ENCODE assay signal across 1 cellular context in the genomic region with DNA sequence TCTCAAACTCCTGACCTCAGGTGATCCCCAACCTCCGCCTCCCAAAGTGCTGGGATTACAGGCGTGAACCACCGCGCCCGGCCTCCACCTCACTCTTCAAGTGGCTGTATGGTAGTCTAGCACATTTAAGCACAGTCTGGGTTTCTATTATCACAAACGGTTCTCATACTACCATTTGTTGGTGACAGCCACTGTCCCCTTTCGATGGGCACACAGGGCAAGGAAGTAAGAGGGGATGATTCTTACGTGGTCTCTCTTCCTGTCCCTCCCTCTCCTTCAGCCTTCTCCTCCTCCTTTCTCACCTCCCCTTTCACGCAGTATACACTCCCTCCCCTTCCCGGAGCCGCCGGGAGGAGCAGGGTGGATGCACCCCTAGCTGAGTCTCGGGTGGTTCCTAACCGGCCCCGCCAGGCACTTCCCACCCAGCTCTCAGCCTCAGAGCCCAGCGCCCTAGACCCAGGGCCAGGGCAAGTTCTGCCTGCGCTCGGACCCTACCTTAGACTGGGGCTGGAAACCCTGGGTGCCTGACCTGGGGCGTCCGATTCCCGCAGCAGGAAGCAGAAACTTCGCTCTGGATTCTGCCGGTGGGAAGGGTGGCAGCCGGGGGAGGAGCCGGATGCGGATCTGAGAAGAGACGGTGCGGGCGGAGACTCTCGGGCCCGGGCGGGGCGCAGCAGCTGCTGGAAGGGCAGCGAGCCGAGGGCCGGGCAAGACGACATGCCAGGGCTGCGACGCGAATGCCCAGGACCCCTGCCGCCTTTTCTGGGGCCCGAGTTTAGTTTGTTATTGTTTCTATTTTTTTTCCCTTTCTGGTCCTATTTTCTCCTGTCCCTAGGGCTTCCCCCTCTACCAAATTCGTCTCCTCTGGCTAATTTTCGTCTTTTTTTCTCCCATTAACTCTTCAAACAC.
TF ChIP-seq lines count a peak whose summit lies in the region.

A gene (minus strand): TSS at position 626 of the 909 bp plus-strand sequence. CDS start 5,062 bp downstream, outside the sequence.

TF ChIP-seq in GM12878, 131 proteins besides CTCF, POLR2A, EP300 and RAD21 (continued from another document):
- TF ChIP-seq, protein P1, sequence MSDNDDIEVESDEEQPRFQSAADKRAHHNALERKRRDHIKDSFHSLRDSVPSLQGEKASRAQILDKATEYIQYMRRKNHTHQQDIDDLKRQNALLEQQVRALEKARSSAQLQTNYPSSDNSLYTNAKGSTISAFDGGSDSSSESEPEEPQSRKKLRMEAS (IDR thresholded peaks at IDR 0.05; ENCODE audit: low read depth, low read length) = peak; percentile 55; the same call in 1 of the 2 replicates
- TF ChIP-seq, protein P2, sequence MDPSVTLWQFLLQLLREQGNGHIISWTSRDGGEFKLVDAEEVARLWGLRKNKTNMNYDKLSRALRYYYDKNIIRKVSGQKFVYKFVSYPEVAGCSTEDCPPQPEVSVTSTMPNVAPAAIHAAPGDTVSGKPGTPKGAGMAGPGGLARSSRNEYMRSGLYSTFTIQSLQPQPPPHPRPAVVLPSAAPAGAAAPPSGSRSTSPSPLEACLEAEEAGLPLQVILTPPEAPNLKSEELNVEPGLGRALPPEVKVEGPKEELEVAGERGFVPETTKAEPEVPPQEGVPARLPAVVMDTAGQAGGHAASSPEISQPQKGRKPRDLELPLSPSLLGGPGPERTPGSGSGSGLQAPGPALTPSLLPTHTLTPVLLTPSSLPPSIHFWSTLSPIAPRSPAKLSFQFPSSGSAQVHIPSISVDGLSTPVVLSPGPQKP (IDR thresholded peaks at IDR 0.05; ENCODE audit: low read depth, low read length) = 0 out of 2 replicates have a peak, but pooled peaks have one; percentile 24
- no peak for TF ChIP-seq TARDBP (IDR thresholded peaks at IDR 0.05; ENCODE audit: borderline replicate concordance)
- 0 out of 2 replicates have a peak, but pooled peaks have one; percentile 18 for TF ChIP-seq CBFB (IDR thresholded peaks at IDR 0.05; ENCODE audit: low read depth)
- TF ChIP-seq ETV6 (conservative IDR thresholded peaks at IDR 0.05 in 1 of 2, IDR thresholded peaks at IDR 0.05 in 1 of 2; ENCODE audit: borderline replicate concordance in 1 of 2, low read depth in 1 of 2) = peak in 1 of 2 experiments; percentile 26; a peak in 1 of 4 replicates
- TF ChIP-seq BACH1 (IDR thresholded peaks at IDR 0.05; ENCODE audit: borderline replicate concordance) = 0 out of 2 replicates have a peak, but pooled peaks have one; percentile 21
- TF ChIP-seq TAF1 (IDR thresholded peaks at IDR 0.05; ENCODE audit: borderline replicate concordance, low read depth, low read length) = peak; percentile 57; the same call in 1 of the 2 replicates
- TF ChIP-seq SMAD5 (IDR thresholded peaks at IDR 0.05; ENCODE audit: low read depth) = 0 out of 2 replicates have a peak, but pooled peaks have one; percentile 28
- TF ChIP-seq, protein P3, sequence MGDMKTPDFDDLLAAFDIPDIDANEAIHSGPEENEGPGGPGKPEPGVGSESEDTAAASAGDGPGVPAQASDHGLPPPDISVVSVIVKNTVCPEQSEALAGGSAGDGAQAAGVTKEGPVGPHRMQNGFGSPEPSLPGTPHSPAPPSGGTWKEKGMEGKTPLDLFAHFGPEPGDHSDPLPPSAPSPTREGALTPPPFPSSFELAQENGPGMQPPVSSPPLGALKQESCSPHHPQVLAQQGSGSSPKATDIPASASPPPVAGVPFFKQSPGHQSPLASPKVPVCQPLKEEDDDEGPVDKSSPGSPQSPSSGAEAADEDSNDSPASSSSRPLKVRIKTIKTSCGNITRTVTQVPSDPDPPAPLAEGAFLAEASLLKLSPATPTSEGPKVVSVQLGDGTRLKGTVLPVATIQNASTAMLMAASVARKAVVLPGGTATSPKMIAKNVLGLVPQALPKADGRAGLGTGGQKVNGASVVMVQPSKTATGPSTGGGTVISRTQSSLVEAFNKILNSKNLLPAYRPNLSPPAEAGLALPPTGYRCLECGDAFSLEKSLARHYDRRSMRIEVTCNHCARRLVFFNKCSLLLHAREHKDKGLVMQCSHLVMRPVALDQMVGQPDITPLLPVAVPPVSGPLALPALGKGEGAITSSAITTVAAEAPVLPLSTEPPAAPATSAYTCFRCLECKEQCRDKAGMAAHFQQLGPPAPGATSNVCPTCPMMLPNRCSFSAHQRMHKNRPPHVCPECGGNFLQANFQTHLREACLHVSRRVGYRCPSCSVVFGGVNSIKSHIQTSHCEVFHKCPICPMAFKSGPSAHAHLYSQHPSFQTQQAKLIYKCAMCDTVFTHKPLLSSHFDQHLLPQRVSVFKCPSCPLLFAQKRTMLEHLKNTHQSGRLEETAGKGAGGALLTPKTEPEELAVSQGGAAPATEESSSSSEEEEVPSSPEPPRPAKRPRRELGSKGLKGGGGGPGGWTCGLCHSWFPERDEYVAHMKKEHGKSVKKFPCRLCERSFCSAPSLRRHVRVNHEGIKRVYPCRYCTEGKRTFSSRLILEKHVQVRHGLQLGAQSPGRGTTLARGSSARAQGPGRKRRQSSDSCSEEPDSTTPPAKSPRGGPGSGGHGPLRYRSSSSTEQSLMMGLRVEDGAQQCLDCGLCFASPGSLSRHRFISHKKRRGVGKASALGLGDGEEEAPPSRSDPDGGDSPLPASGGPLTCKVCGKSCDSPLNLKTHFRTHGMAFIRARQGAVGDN (IDR thresholded peaks at IDR 0.05) = peak; percentile 23; the same call in 1 of the 2 replicates
- peak; percentile 84 to 86 for TF ChIP-seq IKZF2 (IDR thresholded peaks at IDR 0.05)
- TF ChIP-seq, protein P4, sequence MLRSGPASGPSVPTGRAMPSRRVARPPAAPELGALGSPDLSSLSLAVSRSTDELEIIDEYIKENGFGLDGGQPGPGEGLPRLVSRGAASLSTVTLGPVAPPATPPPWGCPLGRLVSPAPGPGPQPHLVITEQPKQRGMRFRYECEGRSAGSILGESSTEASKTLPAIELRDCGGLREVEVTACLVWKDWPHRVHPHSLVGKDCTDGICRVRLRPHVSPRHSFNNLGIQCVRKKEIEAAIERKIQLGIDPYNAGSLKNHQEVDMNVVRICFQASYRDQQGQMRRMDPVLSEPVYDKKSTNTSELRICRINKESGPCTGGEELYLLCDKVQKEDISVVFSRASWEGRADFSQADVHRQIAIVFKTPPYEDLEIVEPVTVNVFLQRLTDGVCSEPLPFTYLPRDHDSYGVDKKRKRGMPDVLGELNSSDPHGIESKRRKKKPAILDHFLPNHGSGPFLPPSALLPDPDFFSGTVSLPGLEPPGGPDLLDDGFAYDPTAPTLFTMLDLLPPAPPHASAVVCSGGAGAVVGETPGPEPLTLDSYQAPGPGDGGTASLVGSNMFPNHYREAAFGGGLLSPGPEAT (IDR thresholded peaks at IDR 0.05; ENCODE audit: low read depth) = peak; percentile 53
- TF ChIP-seq GATAD2B (conservative IDR thresholded peaks at IDR 0.05; ENCODE audit: low read depth) = peak; percentile 79
- TF ChIP-seq, protein P5, sequence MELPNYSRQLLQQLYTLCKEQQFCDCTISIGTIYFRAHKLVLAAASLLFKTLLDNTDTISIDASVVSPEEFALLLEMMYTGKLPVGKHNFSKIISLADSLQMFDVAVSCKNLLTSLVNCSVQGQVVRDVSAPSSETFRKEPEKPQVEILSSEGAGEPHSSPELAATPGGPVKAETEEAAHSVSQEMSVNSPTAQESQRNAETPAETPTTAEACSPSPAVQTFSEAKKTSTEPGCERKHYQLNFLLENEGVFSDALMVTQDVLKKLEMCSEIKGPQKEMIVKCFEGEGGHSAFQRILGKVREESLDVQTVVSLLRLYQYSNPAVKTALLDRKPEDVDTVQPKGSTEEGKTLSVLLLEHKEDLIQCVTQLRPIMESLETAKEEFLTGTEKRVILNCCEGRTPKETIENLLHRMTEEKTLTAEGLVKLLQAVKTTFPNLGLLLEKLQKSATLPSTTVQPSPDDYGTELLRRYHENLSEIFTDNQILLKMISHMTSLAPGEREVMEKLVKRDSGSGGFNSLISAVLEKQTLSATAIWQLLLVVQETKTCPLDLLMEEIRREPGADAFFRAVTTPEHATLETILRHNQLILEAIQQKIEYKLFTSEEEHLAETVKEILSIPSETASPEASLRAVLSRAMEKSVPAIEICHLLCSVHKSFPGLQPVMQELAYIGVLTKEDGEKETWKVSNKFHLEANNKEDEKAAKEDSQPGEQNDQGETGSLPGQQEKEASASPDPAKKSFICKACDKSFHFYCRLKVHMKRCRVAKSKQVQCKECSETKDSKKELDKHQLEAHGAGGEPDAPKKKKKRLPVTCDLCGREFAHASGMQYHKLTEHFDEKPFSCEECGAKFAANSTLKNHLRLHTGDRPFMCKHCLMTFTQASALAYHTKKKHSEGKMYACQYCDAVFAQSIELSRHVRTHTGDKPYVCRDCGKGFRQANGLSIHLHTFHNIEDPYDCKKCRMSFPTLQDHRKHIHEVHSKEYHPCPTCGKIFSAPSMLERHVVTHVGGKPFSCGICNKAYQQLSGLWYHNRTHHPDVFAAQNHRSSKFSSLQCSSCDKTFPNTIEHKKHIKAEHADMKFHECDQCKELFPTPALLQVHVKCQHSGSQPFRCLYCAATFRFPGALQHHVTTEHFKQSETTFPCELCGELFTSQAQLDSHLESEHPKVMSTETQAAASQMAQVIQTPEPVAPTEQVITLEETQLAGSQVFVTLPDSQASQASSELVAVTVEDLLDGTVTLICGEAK (IDR thresholded peaks at IDR 0.05; ENCODE audit: borderline replicate concordance) = peak; percentile 66
- TF ChIP-seq EGR1 (IDR thresholded peaks at IDR 0.05; ENCODE audit: borderline replicate concordance in 1 of 2, low read depth in 2 of 2, low read length in 2 of 2) = 0 out of 3 replicates have a peak, but pooled peaks of 1 of the 2 experiments have one; percentile 38
- peak; percentile 61 for TF ChIP-seq NBN (IDR thresholded peaks at IDR 0.05)
- TF ChIP-seq POLR2AphosphoS5 (IDR thresholded peaks at IDR 0.05; ENCODE audit: low read length) = peak; percentile 31; the same call in 1 of the 2 replicates
- TF ChIP-seq ASH2L (IDR thresholded peaks at IDR 0.05; ENCODE audit: borderline replicate concordance, low read depth) = peak; percentile 60; the same call in 1 of the 2 replicates
- peak; percentile 29; the same call in 1 of the 2 replicates for TF ChIP-seq NR2F1 (conservative IDR thresholded peaks at IDR 0.05)
- peak; percentile 36; the same call in 1 of the 2 replicates for TF ChIP-seq MTA2 (IDR thresholded peaks at IDR 0.05; ENCODE audit: low read depth)
- 0 out of 2 replicates have a peak, but pooled peaks have one; percentile 18 for TF ChIP-seq ESRRA (IDR thresholded peaks at IDR 0.05; ENCODE audit: low read length)
- TF ChIP-seq, protein P6, sequence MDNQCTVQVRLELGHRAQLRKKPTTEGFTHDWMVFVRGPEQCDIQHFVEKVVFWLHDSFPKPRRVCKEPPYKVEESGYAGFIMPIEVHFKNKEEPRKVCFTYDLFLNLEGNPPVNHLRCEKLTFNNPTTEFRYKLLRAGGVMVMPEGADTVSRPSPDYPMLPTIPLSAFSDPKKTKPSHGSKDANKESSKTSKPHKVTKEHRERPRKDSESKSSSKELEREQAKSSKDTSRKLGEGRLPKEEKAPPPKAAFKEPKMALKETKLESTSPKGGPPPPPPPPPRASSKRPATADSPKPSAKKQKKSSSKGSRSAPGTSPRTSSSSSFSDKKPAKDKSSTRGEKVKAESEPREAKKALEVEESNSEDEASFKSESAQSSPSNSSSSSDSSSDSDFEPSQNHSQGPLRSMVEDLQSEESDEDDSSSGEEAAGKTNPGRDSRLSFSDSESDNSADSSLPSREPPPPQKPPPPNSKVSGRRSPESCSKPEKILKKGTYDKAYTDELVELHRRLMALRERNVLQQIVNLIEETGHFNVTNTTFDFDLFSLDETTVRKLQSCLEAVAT (IDR thresholded peaks at IDR 0.05) = peak; percentile 69; the same call in 1 of the 2 replicates
- TF ChIP-seq TCF12 (IDR thresholded peaks at IDR 0.05; ENCODE audit: low read depth, low read length) = peak; percentile 88; the same call in 1 of the 2 replicates
- TF ChIP-seq EED (IDR thresholded peaks at IDR 0.05; ENCODE audit: low read depth) = peak; percentile 69
- peak; percentile 94 for TF ChIP-seq IKZF1 (conservative IDR thresholded peaks at IDR 0.05)
- TF ChIP-seq ZNF622 (IDR thresholded peaks at IDR 0.05) = no peak
- peak in 1 of 2 experiments; percentile 38; a peak in 1 of 4 replicates for TF ChIP-seq BHLHE40 (IDR thresholded peaks at IDR 0.05; ENCODE audit: borderline replicate concordance in 1 of 2, low read depth in 2 of 2, low read length in 1 of 2)
- TF ChIP-seq, protein P7, sequence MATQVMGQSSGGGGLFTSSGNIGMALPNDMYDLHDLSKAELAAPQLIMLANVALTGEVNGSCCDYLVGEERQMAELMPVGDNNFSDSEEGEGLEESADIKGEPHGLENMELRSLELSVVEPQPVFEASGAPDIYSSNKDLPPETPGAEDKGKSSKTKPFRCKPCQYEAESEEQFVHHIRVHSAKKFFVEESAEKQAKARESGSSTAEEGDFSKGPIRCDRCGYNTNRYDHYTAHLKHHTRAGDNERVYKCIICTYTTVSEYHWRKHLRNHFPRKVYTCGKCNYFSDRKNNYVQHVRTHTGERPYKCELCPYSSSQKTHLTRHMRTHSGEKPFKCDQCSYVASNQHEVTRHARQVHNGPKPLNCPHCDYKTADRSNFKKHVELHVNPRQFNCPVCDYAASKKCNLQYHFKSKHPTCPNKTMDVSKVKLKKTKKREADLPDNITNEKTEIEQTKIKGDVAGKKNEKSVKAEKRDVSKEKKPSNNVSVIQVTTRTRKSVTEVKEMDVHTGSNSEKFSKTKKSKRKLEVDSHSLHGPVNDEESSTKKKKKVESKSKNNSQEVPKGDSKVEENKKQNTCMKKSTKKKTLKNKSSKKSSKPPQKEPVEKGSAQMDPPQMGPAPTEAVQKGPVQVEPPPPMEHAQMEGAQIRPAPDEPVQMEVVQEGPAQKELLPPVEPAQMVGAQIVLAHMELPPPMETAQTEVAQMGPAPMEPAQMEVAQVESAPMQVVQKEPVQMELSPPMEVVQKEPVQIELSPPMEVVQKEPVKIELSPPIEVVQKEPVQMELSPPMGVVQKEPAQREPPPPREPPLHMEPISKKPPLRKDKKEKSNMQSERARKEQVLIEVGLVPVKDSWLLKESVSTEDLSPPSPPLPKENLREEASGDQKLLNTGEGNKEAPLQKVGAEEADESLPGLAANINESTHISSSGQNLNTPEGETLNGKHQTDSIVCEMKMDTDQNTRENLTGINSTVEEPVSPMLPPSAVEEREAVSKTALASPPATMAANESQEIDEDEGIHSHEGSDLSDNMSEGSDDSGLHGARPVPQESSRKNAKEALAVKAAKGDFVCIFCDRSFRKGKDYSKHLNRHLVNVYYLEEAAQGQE (IDR thresholded peaks at IDR 0.05; ENCODE audit: low read depth, low read length) = no peak
- TF ChIP-seq, protein P8, sequence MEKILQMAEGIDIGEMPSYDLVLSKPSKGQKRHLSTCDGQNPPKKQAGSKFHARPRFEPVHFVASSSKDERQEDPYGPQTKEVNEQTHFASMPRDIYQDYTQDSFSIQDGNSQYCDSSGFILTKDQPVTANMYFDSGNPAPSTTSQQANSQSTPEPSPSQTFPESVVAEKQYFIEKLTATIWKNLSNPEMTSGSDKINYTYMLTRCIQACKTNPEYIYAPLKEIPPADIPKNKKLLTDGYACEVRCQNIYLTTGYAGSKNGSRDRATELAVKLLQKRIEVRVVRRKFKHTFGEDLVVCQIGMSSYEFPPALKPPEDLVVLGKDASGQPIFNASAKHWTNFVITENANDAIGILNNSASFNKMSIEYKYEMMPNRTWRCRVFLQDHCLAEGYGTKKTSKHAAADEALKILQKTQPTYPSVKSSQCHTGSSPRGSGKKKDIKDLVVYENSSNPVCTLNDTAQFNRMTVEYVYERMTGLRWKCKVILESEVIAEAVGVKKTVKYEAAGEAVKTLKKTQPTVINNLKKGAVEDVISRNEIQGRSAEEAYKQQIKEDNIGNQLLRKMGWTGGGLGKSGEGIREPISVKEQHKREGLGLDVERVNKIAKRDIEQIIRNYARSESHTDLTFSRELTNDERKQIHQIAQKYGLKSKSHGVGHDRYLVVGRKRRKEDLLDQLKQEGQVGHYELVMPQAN (conservative IDR thresholded peaks at IDR 0.05) = peak; percentile 77; the same call in 1 of the 2 replicates
